ENCODE assay signal across 1 cellular context in the genomic region with DNA sequence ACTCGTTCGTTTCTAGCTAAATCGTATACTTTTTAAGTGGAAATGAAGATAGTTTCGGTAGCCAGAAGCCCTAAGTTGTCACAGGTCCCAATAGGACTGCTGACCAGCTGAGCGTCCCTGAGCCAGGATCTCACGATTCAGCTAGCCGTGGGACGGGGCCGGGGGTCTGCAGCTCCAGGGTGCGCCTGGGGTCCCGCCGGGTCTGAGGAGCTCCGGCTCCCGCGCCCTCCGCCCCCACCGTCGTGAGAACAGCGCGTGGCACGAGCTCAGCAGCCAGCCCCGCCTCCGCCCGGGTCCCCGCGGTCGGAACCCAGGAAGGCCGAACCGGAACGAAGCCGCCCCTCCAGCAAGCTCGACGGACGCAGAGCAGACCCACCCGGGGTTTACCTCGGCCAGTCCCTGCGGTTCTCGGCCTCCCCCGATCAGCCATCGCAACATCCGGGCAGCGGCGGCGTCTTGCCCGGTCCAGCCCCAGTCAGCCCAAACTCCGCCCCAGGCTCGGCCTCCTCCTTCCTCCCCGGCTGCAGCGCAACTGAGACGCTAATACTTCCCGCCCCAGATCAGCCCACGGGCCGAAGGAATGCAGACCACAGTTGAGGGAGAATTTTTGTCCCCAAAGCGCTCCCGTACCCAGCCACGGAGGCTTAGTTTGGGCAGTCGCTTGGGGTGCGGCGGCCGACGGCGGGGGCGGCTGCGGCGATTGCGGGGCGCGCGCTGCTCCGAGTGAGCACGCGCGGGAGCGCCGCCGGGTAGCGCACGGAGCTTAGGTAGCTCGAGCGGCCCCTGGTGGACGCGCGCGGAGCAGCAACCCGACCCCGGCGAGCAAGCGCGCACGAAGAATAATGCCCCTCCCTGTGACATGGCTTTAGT.
TF ChIP-seq lines count a peak whose summit lies in the region.

A gene with protein sequence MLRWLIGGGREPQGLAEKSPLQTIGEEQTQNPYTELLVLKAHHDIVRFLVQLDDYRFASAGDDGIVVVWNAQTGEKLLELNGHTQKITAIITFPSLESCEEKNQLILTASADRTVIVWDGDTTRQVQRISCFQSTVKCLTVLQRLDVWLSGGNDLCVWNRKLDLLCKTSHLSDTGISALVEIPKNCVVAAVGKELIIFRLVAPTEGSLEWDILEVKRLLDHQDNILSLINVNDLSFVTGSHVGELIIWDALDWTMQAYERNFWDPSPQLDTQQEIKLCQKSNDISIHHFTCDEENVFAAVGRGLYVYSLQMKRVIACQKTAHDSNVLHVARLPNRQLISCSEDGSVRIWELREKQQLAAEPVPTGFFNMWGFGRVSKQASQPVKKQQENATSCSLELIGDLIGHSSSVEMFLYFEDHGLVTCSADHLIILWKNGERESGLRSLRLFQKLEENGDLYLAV (minus strand): TSS at position 534 of the 870 bp plus-strand sequence. CDS start 96 bp downstream, at position 438.

TF ChIP-seq in HepG2, 621 proteins besides CTCF, POLR2A, EP300 and RAD21 (continued from another document and continues in another):
- no peak for TF ChIP-seq SNRNP70 (IDR thresholded peaks at IDR 0.05; ENCODE audit: low read depth, low read length)
- TF ChIP-seq HMGA1 (CRISPR knock-in tag; conservative IDR thresholded peaks at IDR 0.05): no peak
- TF ChIP-seq ELF3 (CRISPR knock-in tag; IDR thresholded peaks at IDR 0.05): peak; percentile 48
- TF ChIP-seq FOSL2 (CRISPR knock-in tag; IDR thresholded peaks at IDR 0.05): peak; percentile 26; the same call in 1 of the 2 replicates
- TF ChIP-seq HNRNPK (IDR thresholded peaks at IDR 0.05; ENCODE audit: low read depth, low read length, poor library complexity, severe bottlenecking): peak; percentile 36
- peak; percentile 76 for TF ChIP-seq RNF2 (conservative IDR thresholded peaks at IDR 0.05; ENCODE audit: low read depth)
- TF ChIP-seq, protein P1, sequence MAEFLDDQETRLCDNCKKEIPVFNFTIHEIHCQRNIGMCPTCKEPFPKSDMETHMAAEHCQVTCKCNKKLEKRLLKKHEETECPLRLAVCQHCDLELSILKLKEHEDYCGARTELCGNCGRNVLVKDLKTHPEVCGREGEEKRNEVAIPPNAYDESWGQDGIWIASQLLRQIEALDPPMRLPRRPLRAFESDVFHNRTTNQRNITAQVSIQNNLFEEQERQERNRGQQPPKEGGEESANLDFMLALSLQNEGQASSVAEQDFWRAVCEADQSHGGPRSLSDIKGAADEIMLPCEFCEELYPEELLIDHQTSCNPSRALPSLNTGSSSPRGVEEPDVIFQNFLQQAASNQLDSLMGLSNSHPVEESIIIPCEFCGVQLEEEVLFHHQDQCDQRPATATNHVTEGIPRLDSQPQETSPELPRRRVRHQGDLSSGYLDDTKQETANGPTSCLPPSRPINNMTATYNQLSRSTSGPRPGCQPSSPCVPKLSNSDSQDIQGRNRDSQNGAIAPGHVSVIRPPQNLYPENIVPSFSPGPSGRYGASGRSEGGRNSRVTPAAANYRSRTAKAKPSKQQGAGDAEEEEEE (CRISPR knock-in tag; IDR thresholded peaks at IDR 0.05; ENCODE audit: borderline replicate concordance): no peak
- peak; percentile 69 for TF ChIP-seq ZNF781 (CRISPR knock-in tag; IDR thresholded peaks at IDR 0.05; ENCODE audit: borderline replicate concordance, not compliant biosample characterization)
- no peak for TF ChIP-seq ZNF30 (CRISPR knock-in tag; IDR thresholded peaks at IDR 0.05)
- no peak for TF ChIP-seq SOX6 (IDR thresholded peaks at IDR 0.05)
- peak; percentile 63 for TF ChIP-seq SOX6 (CRISPR knock-in tag; IDR thresholded peaks at IDR 0.05)
- TF ChIP-seq ZNF350 (CRISPR knock-in tag; IDR thresholded peaks at IDR 0.05; ENCODE audit: borderline replicate concordance, low read depth): peak; percentile 76; the same call in 1 of the 2 replicates
- 0 out of 2 replicates have a peak, but pooled peaks have one; percentile 42 for TF ChIP-seq ZNF317 (CRISPR knock-in tag; IDR thresholded peaks at IDR 0.05)
- no peak for TF ChIP-seq NR1H2 (CRISPR knock-in tag; IDR thresholded peaks at IDR 0.05; ENCODE audit: borderline replicate concordance, low read depth)
- peak; percentile 97 for TF ChIP-seq ZNF777 (CRISPR knock-in tag; IDR thresholded peaks at IDR 0.05)
- no peak for TF ChIP-seq CEBPB (IDR thresholded peaks at IDR 0.05; ENCODE audit: borderline replicate concordance, low read depth, low read length)
- TF ChIP-seq ZNF780A (CRISPR knock-in tag; IDR thresholded peaks at IDR 0.05): no peak
- no peak for TF ChIP-seq ZNF615 (CRISPR knock-in tag; IDR thresholded peaks at IDR 0.05; ENCODE audit: borderline replicate concordance)
- TF ChIP-seq, protein P2, sequence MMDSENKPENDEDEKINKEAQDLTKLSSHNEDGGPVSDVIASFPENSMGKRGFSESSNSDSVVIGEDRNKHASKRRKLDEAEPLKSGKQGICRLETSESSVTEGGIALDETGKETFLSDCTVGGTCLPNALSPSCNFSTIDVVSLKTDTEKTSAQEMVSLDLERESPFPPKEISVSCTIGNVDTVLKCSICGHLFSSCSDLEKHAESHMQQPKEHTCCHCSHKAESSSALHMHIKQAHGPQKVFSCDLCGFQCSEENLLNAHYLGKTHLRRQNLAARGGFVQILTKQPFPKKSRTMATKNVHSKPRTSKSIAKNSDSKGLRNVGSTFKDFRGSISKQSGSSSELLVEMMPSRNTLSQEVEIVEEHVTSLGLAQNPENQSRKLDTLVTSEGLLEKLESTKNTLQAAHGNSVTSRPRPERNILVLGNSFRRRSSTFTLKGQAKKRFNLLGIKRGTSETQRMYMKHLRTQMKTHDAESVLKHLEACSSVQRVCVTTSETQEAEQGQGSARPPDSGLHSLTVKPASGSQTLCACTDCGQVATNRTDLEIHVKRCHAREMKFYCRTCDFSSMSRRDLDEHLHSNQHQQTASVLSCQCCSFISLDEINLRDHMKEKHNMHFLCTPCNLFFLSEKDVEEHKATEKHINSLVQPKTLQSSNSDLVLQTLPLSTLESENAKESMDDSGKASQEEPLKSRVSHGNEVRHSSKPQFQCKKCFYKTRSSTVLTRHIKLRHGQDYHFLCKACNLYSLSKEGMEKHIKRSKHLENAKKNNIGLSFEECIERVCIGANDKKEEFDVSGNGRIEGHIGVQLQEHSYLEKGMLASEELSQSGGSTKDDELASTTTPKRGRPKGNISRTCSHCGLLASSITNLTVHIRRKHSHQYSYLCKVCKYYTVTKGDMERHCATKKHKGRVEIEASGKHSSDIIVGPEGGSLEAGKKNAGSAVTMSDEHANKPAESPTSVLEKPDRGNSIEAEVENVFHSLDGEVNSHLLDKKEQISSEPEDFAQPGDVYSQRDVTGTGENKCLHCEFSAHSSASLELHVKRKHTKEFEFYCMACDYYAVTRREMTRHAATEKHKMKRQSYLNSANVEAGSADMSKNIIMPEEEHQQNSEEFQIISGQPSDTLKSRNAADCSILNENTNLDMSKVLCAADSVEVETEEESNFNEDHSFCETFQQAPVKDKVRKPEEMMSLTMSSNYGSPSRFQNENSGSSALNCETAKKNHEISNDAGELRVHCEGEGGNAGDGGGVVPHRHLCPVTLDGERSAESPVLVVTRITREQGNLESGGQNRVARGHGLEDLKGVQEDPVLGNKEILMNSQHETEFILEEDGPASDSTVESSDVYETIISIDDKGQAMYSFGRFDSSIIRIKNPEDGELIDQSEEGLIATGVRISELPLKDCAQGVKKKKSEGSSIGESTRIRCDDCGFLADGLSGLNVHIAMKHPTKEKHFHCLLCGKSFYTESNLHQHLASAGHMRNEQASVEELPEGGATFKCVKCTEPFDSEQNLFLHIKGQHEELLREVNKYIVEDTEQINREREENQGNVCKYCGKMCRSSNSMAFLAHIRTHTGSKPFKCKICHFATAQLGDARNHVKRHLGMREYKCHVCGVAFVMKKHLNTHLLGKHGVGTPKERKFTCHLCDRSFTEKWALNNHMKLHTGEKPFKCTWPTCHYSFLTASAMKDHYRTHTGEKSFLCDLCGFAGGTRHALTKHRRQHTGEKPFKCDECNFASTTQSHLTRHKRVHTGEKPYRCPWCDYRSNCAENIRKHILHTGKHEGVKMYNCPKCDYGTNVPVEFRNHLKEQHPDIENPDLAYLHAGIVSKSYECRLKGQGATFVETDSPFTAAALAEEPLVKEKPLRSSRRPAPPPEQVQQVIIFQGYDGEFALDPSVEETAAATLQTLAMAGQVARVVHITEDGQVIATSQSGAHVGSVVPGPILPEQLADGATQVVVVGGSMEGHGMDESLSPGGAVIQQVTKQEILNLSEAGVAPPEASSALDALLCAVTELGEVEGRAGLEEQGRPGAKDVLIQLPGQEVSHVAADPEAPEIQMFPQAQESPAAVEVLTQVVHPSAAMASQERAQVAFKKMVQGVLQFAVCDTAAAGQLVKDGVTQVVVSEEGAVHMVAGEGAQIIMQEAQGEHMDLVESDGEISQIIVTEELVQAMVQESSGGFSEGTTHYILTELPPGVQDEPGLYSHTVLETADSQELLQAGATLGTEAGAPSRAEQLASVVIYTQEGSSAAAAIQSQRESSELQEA (CRISPR knock-in tag; IDR thresholded peaks at IDR 0.05; ENCODE audit: not compliant biosample characterization): peak; percentile 85
- no peak for TF ChIP-seq NR2F2 (IDR thresholded peaks at IDR 0.05; ENCODE audit: borderline replicate concordance, low read depth)
- no peak; the same call in 1 of the 2 replicates for TF ChIP-seq FOXA3 (CRISPR knock-in tag; IDR thresholded peaks at IDR 0.05)
- TF ChIP-seq, protein P3, sequence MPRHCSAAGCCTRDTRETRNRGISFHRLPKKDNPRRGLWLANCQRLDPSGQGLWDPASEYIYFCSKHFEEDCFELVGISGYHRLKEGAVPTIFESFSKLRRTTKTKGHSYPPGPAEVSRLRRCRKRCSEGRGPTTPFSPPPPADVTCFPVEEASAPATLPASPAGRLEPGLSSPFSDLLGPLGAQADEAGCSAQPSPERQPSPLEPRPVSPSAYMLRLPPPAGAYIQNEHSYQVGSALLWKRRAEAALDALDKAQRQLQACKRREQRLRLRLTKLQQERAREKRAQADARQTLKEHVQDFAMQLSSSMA (CRISPR knock-in tag; IDR thresholded peaks at IDR 0.05): peak; percentile 41; the same call in 1 of the 2 replicates
- TF ChIP-seq ZFP36L2 (CRISPR knock-in tag; IDR thresholded peaks at IDR 0.05): no peak
- TF ChIP-seq ESRRA (CRISPR knock-in tag; IDR thresholded peaks at IDR 0.05; ENCODE audit: low read depth): no peak
- no peak for TF ChIP-seq RAD51 (IDR thresholded peaks at IDR 0.05; ENCODE audit: borderline replicate concordance)
- TF ChIP-seq, protein P4, sequence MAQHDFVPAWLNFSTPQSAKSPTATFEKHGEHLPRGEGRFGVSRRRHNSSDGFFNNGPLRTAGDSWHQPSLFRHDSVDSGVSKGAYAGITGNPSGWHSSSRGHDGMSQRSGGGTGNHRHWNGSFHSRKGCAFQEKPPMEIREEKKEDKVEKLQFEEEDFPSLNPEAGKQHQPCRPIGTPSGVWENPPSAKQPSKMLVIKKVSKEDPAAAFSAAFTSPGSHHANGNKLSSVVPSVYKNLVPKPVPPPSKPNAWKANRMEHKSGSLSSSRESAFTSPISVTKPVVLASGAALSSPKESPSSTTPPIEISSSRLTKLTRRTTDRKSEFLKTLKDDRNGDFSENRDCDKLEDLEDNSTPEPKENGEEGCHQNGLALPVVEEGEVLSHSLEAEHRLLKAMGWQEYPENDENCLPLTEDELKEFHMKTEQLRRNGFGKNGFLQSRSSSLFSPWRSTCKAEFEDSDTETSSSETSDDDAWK (CRISPR knock-in tag; IDR thresholded peaks at IDR 0.05): no peak
- no peak for TF ChIP-seq ZKSCAN8 (CRISPR knock-in tag; IDR thresholded peaks at IDR 0.05; ENCODE audit: borderline replicate concordance)
- TF ChIP-seq ZNF230 (CRISPR knock-in tag; IDR thresholded peaks at IDR 0.05): 0 out of 2 replicates have a peak, but pooled peaks have one; percentile 56
- TF ChIP-seq ZNF891 (CRISPR knock-in tag; IDR thresholded peaks at IDR 0.05): peak; percentile 98
- peak; percentile 29; the same call in 1 of the 2 replicates for TF ChIP-seq NCOA2 (CRISPR knock-in tag; IDR thresholded peaks at IDR 0.05)
- TF ChIP-seq SALL1 (CRISPR knock-in tag; IDR thresholded peaks at IDR 0.05): peak; percentile 81
- TF ChIP-seq, protein P5, sequence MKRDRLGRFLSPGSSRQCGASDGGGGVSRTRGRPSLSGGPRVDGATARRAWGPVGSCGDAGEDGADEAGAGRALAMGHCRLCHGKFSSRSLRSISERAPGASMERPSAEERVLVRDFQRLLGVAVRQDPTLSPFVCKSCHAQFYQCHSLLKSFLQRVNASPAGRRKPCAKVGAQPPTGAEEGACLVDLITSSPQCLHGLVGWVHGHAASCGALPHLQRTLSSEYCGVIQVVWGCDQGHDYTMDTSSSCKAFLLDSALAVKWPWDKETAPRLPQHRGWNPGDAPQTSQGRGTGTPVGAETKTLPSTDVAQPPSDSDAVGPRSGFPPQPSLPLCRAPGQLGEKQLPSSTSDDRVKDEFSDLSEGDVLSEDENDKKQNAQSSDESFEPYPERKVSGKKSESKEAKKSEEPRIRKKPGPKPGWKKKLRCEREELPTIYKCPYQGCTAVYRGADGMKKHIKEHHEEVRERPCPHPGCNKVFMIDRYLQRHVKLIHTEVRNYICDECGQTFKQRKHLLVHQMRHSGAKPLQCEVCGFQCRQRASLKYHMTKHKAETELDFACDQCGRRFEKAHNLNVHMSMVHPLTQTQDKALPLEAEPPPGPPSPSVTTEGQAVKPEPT (CRISPR knock-in tag; IDR thresholded peaks at IDR 0.05; ENCODE audit: low read depth): no peak
- TF ChIP-seq, protein P6, sequence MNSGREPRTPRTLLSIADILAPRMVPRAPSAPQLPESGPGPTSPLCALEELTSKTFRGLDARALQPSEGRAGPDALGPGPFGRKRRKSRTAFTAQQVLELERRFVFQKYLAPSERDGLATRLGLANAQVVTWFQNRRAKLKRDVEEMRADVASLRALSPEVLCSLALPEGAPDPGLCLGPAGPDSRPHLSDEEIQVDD (CRISPR knock-in tag; IDR thresholded peaks at IDR 0.05; ENCODE audit: borderline replicate concordance): 0 out of 2 replicates have a peak, but pooled peaks have one; percentile 73
- TF ChIP-seq ZNF20 (CRISPR knock-in tag; IDR thresholded peaks at IDR 0.05): no peak
- TF ChIP-seq, protein P7, sequence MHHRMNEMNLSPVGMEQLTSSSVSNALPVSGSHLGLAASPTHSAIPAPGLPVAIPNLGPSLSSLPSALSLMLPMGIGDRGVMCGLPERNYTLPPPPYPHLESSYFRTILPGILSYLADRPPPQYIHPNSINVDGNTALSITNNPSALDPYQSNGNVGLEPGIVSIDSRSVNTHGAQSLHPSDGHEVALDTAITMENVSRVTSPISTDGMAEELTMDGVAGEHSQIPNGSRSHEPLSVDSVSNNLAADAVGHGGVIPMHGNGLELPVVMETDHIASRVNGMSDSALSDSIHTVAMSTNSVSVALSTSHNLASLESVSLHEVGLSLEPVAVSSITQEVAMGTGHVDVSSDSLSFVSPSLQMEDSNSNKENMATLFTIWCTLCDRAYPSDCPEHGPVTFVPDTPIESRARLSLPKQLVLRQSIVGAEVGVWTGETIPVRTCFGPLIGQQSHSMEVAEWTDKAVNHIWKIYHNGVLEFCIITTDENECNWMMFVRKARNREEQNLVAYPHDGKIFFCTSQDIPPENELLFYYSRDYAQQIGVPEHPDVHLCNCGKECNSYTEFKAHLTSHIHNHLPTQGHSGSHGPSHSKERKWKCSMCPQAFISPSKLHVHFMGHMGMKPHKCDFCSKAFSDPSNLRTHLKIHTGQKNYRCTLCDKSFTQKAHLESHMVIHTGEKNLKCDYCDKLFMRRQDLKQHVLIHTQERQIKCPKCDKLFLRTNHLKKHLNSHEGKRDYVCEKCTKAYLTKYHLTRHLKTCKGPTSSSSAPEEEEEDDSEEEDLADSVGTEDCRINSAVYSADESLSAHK (CRISPR knock-in tag; IDR thresholded peaks at IDR 0.05; ENCODE audit: borderline replicate concordance): no peak
- TF ChIP-seq RBAK (CRISPR knock-in tag; IDR thresholded peaks at IDR 0.05): no peak
- no peak for TF ChIP-seq ZEB1 (IDR thresholded peaks at IDR 0.05; ENCODE audit: insufficient replicate concordance, low read depth)
- no peak for TF ChIP-seq NFATC3 (CRISPR knock-in tag; IDR thresholded peaks at IDR 0.05)
